ENCODE assay signal across 8 cellular contexts in the genomic region with DNA sequence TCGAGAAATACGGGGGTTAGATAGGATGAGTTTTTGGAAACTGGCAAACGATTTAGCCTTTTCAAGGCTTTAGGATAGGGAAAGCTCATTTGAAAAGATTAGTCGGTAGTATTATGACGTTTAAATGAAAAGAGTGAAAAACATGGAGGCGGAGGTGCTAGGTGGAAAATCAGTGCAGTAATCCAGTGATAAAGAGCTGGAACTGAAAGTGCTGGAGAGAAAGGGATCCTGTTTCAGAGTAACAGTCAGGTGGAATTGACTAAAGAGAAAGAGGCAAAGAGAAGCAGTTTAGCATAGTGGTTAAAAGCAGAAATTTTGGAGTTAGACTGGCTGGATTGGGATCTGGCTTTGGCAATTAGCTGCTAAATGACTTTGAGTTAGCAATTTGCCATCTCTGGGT. TPM values are rescaled to one million over a fixed set of nuclear protein-coding genes. Genes with fewer than 3 reads are reported as not detected.
DNase-seq lines count a peak whose midpoint lies in the region; ATAC-seq and TF ChIP-seq lines count a peak whose summit lies in the region.

No MANE protein-coding gene starts in this region.

- peak overlapping the region; percentile 86 to 97 (median 96) for H3K4me3 Mint-ChIP-seq in naive thymus-derived CD8-positive, alpha-beta T cell

- H3K9me3 Mint-ChIP-seq in naive thymus-derived CD8-positive, alpha-beta T cell, result no peaks in the 10 kb centered on the region

- POLR2A ChIA-PET in naive thymus-derived CD8-positive, alpha-beta T cell (lab: Charles Lee), result interaction anchor here (0.6 kb wide), 1 partner anchor 29 kb away, joined by 3 read pairs; no protein-coding TSS in a partner anchor

- H3K27ac Mint-ChIP-seq in naive thymus-derived CD8-positive, alpha-beta T cell, result peak overlapping the region; percentile 85 to 100 (median 98)

- H3K27me3 Mint-ChIP-seq in naive thymus-derived CD8-positive, alpha-beta T cell, result no peaks in the 10 kb centered on the region

- peak; percentile 20 for DNase-seq in CMK (ENCODE audit: low read depth)
- peak; percentile 25 for DNase-seq in M059J (ENCODE audit: low read depth)
- DNase-seq in dermis blood vessel endothelial cell, result peak; percentile 12
- DNase-seq in naive thymus-derived CD8-positive, alpha-beta T cell, result no peak
- DNase-seq in SHP77 treated with DMSO at 0.1 percent for 48 hours (lab: John Stamatoyannopoulos, UW), result no peak
- DNase-seq in NK-92 (lab: John Stamatoyannopoulos, UW; ENCODE audit: unreplicated experiment), result no peak
- no peak for DNase-seq in GM13976 (ENCODE audit: low spot score)

- no peak for ATAC-seq in naive thymus-derived CD8-positive, alpha-beta T cell
- no peak for ATAC-seq in GM21447 (IDR thresholded peaks at IDR 0.05; ENCODE audit: unreplicated experiment)

- H3K36me3 Mint-ChIP-seq in naive thymus-derived CD8-positive, alpha-beta T cell, result peaks cover 0 to 25% (median 6%) of the 10 kb centered on the region in 3 donors

- no peak for TF ChIP-seq CTCF in GM13976 (IDR thresholded peaks at IDR 0.05; ENCODE audit: borderline replicate concordance, control extremely low read depth, extremely low read depth, insufficient read depth, missing control alignments)

- in situ Hi-C loops in GM13976 (cut with MboI; ENCODE audit: low sequenced_read_pairs, unreplicated experiment), result no loop called here

- peaks cover 33 to 70% (median 64%) of the 10 kb centered on the region in 4 donors for H3K4me1 Mint-ChIP-seq in naive thymus-derived CD8-positive, alpha-beta T cell

RNA-seq across cellular contexts. Expression of gene WDR3, which starts 0.9 kb away (rescaled TPM):
- total RNA-seq in M059J (2014; rRNA removed; shearing (Covaris generic)), result 16.9 and 21.0 TPM in 2 replicates
- 25.5 and 29.9 TPM in 2 replicates for total RNA-seq in dermis blood vessel endothelial cell
- total RNA-seq in naive thymus-derived CD8-positive, alpha-beta T cell, result 10 to 100 TPM; 29.3 to 30.5 TPM
- polyA plus RNA-seq in naive thymus-derived CD8-positive, alpha-beta T cell, result 10 to 100 TPM; 17.4 to 41.9 (median 27.7) TPM

RNA-seq across cellular contexts. Expression of gene GDAP2, which starts 1.1 kb away (rescaled TPM):
- 13.5 and 24.6 TPM in 2 replicates for total RNA-seq in M059J (2014; rRNA removed; shearing (Covaris generic))
- total RNA-seq in dermis blood vessel endothelial cell, result 19.9 and 26.1 TPM in 2 replicates
- total RNA-seq in naive thymus-derived CD8-positive, alpha-beta T cell, result 10 to 100 TPM; 21.6 to 22.5 TPM
- 1 to 10 TPM; 5.7 to 9.4 (median 6.9) TPM for polyA plus RNA-seq in naive thymus-derived CD8-positive, alpha-beta T cell

Comparison
In these comparisons a context has a peak if more than half of its experiments do, and no peak if none do; other contexts are left out.
1. DNase-seq: peak in CMK (single experiment), M059J (single experiment) and dermis blood vessel endothelial cell (single experiment); none in naive thymus-derived CD8-positive, alpha-beta T cell (0 of 10), SHP77 treated with DMSO at 0.1 percent for 48 hours (single experiment), NK-92 (single experiment) and GM13976 (single experiment).